8 cellular contexts compared by ENCODE assay signal in genomic region chr20:1467082-1467354, GRCh38. TPM values are rescaled to one million over a fixed set of nuclear protein-coding genes. Genes with fewer than 3 reads are reported as not detected.
A peak's percentile ranks its signal among the peaks of the same experiment; 100 is the strongest.
DNase-seq lines count a peak whose midpoint lies in the region; ATAC-seq and TF ChIP-seq lines count a peak whose summit lies in the region.

No MANE protein-coding gene starts in this region.

- peaks cover 44% of the 10 kb centered on the region for H3K4me1 Mint-ChIP-seq in activated naive CD4-positive, alpha-beta T cell treated with anti-CD3 and anti-CD28 coated beads for 36 hours (ENCODE audit: low read depth)
- peaks cover 44% of the 10 kb centered on the region for H3K4me1 Mint-ChIP-seq in activated naive CD8-positive, alpha-beta T cell treated with anti-CD3 and anti-CD28 coated beads, Interleukin-2, amount 50 U/mL, for 24 hours
- peaks cover 18% of the 10 kb centered on the region for H3K4me1 Mint-ChIP-seq in mesothelial cell of epicardium

- peaks cover 11 to 61% (median 32%) of the 10 kb centered on the region in 4 donors for H3K4me1 ChIP-seq in transverse colon
- H3K4me1 ChIP-seq in foreskin keratinocyte = peaks cover 14% of the 10 kb centered on the region

- H3K27ac Mint-ChIP-seq in activated naive CD4-positive, alpha-beta T cell treated with anti-CD3 and anti-CD28 coated beads for 36 hours = no peak overlapping the region
- H3K27ac Mint-ChIP-seq in activated naive CD8-positive, alpha-beta T cell treated with anti-CD3 and anti-CD28 coated beads, Interleukin-2, amount 50 U/mL, for 24 hours = peak overlapping the region; percentile 80
- H3K27ac Mint-ChIP-seq in mesothelial cell of epicardium = no peak overlapping the region

- H3K27ac ChIP-seq in transverse colon = peak overlapping the region; percentile 89 to 95 (median 92)
- H3K27ac ChIP-seq in foreskin keratinocyte = no peak overlapping the region

- no peak for TF ChIP-seq POLR2A in transverse colon (IDR thresholded peaks at IDR 0.05)

- no peak for ATAC-seq in activated naive CD8-positive, alpha-beta T cell treated with anti-CD3 and anti-CD28 coated beads, Interleukin-2, amount 50 U/mL, for 24 hours
- ATAC-seq in foreskin keratinocyte (no peak), GM21786 (IDR thresholded peaks at IDR 0.05; ENCODE audit: unreplicated experiment) (no peak)

- H3K36me3 ChIP-seq in transverse colon = no peaks in the 10 kb centered on the region

- H3K36me3 Mint-ChIP-seq in activated naive CD4-positive, alpha-beta T cell treated with anti-CD3 and anti-CD28 coated beads for 36 hours (ENCODE audit: low read depth) = peaks cover 4% of the 10 kb centered on the region
- peaks cover 17% of the 10 kb centered on the region for H3K36me3 Mint-ChIP-seq in activated naive CD8-positive, alpha-beta T cell treated with anti-CD3 and anti-CD28 coated beads, Interleukin-2, amount 50 U/mL, for 24 hours (ENCODE audit: low read depth)
- H3K36me3 Mint-ChIP-seq in mesothelial cell of epicardium = no peaks in the 10 kb centered on the region

- no peaks in the 10 kb centered on the region for H3K27me3 ChIP-seq in transverse colon
- no peaks in the 10 kb centered on the region for H3K27me3 ChIP-seq in foreskin keratinocyte

- H3K27me3 Mint-ChIP-seq in activated naive CD4-positive, alpha-beta T cell treated with anti-CD3 and anti-CD28 coated beads for 36 hours (ENCODE audit: low read depth) = peaks cover 6% of the 10 kb centered on the region
- H3K27me3 Mint-ChIP-seq in activated naive CD8-positive, alpha-beta T cell treated with anti-CD3 and anti-CD28 coated beads, Interleukin-2, amount 50 U/mL, for 24 hours = peaks cover 11% of the 10 kb centered on the region
- H3K27me3 Mint-ChIP-seq in mesothelial cell of epicardium (ENCODE audit: low read depth) = peaks cover 11% of the 10 kb centered on the region

- no peak for TF ChIP-seq EP300 in transverse colon (IDR thresholded peaks at IDR 0.05; ENCODE audit: low read depth)

- in situ Hi-C loops in transverse colon (cut with MboI; ENCODE audit: low pct_ligation_motif_present in 1 of 4, low pct_unique_long_range_greater_than_20kb in 1 of 4, low sequenced_read_pairs in 3 of 4) = loop anchor here in 3 of 4 donors (25.0 kb wide), 2 partner anchors 330 to 355 kb away; partner anchors contain the start of gene PSMF1 (in 2 of the 3)

- TF ChIP-seq CTCF in mesothelial cell of epicardium (IDR thresholded peaks at IDR 0.05; ENCODE audit: unreplicated experiment) (peak; percentile 18), transverse colon (IDR thresholded peaks at IDR 0.05) (no peak), foreskin keratinocyte (conservative IDR thresholded peaks at IDR 0.05) (no peak)

- CTCF ChIA-PET in activated naive CD4-positive, alpha-beta T cell treated with anti-CD3 and anti-CD28 coated beads for 36 hours (lab: Charles Lee) = interaction anchor here (0.7 to 4.9 kb wide), 13 partner anchors 10 to 310 kb away, joined by 3 to 38 read pairs (median 4); no protein-coding TSS in a partner anchor

- intact Hi-C loops in activated naive CD4-positive, alpha-beta T cell treated with anti-CD3 and anti-CD28 coated beads for 36 hours (cut with micrococcal nuclease) = loop anchor here (1.0 to 5.0 kb wide), 5 partner anchors 36 to 636 kb away; partner anchors contain the start of gene PSMF1
- intact Hi-C loops in transverse colon (cut with DNase I; ENCODE audit: low total_unique reads) = loop anchor here (10.0 kb wide), 1 partner anchor 152 kb away; no protein-coding TSS in a partner anchor

- WGBS in transverse colon (ENCODE audit: low coverage in 1 of 2), 2 donors = 0 to 3% methylated on average over 3 to 7 of the region's 7 CpGs

- no peak for DNase-seq in activated naive CD4-positive, alpha-beta T cell treated with anti-CD3 and anti-CD28 coated beads for 36 hours
- DNase-seq in activated naive CD4-positive, alpha-beta T cell treated with anti-CD3 and anti-CD28 coated beads, Interleukin-2, amount 50 U/mL, for 16 hours = no peak
- DNase-seq in activated naive CD8-positive, alpha-beta T cell treated with anti-CD3 and anti-CD28 coated beads, Interleukin-2, amount 50 U/mL, for 24 hours = no peak
- DNase-seq in mesothelial cell of epicardium (ENCODE audit: low spot score in 2 of 2, unreplicated experiment in 2 of 2) (no peak), transverse colon (no peak), foreskin keratinocyte (no peak), SIG-M5 (lab: John Stamatoyannopoulos, UW) (no peak)

- peak overlapping the region in 3 of 4 donors; percentile 8 to 98 (median 93) for H3K4me3 ChIP-seq in transverse colon

- H3K9me3 Mint-ChIP-seq in activated naive CD4-positive, alpha-beta T cell treated with anti-CD3 and anti-CD28 coated beads for 36 hours = no peaks in the 10 kb centered on the region
- no peaks in the 10 kb centered on the region for H3K9me3 Mint-ChIP-seq in activated naive CD8-positive, alpha-beta T cell treated with anti-CD3 and anti-CD28 coated beads, Interleukin-2, amount 50 U/mL, for 24 hours
- H3K9me3 Mint-ChIP-seq in mesothelial cell of epicardium = no peaks in the 10 kb centered on the region

- peak overlapping the region; percentile 80 for H3K4me3 Mint-ChIP-seq in activated naive CD4-positive, alpha-beta T cell treated with anti-CD3 and anti-CD28 coated beads for 36 hours
- H3K4me3 Mint-ChIP-seq in activated naive CD8-positive, alpha-beta T cell treated with anti-CD3 and anti-CD28 coated beads, Interleukin-2, amount 50 U/mL, for 24 hours = peak overlapping the region; percentile 83
- peak overlapping the region; percentile 82 for H3K4me3 Mint-ChIP-seq in mesothelial cell of epicardium

- H3K9me3 ChIP-seq in transverse colon = no peaks in the 10 kb centered on the region

RNA-seq across cellular contexts. Expression of gene NSFL1C, which starts 0.4 kb away (rescaled TPM):
- total RNA-seq in activated naive CD4-positive, alpha-beta T cell treated with anti-CD3 and anti-CD28 coated beads for 36 hours = 10 to 100 TPM; 80.4 to 84.1 TPM
- total RNA-seq in mesothelial cell of epicardium (73.7 to 76.7 TPM (median 74.8 TPM) in 3 replicates), transverse colon (10 to 100 TPM; 14.7 to 51.2 (median 48.8) TPM), foreskin keratinocyte (50.9 and 60.8 TPM in 2 replicates)
- polyA plus RNA-seq in foreskin keratinocyte = 99.6 and 109 TPM in 2 replicates

RNA-seq across cellular contexts. Expression of gene SIRPB2, which starts 24.2 kb away (rescaled TPM):
- not detected for total RNA-seq in activated naive CD4-positive, alpha-beta T cell treated with anti-CD3 and anti-CD28 coated beads for 36 hours
- total RNA-seq in mesothelial cell of epicardium (not detected in 3 replicates), transverse colon (1 to 10 TPM in 2 of 4 donors, not detected in 2; 3.7 to 3.8 TPM), foreskin keratinocyte (0.28 and 0.48 TPM in 2 replicates)
- 0.31 and 0.43 TPM in 2 replicates for polyA plus RNA-seq in foreskin keratinocyte
